ENCODE assay signal across 17 cellular contexts in genomic region chr7:138074540-138074939, GRCh38. TPM values are rescaled to one million over a fixed set of nuclear protein-coding genes. Genes with fewer than 3 reads are reported as not detected.
DNase-seq lines count a peak whose midpoint lies in the region; ATAC-seq, FAIRE-seq and TF ChIP-seq lines count a peak whose summit lies in the region.
"Had no signal": no experiment of that assay in that cellular context is flagged by ENCODE, and none has a peak within 500 bp of the region (broad histone marks: within the 10 kb centered on the region; RNA-seq: fewer than 3 reads in every experiment).

No MANE protein-coding gene starts in this region.

- peak overlapping the region; percentile 99 for H3K27ac ChIP-seq in PC-9
- H3K27ac ChIP-seq in tibial artery, result no peak overlapping the region
- H3K27ac ChIP-seq: GM23248 had no signal

- H3K9me3 ChIP-seq in PC-9 (ENCODE audit: insufficient read depth, low read depth) (peaks cover 18% of the 10 kb centered on the region; the same call in 1 of the 2 replicates), tibial artery (no peaks in the 10 kb centered on the region)

- peak overlapping the region; percentile 63 for H3K4me2 ChIP-seq in PC-9

- H3K4me3 Mint-ChIP-seq in stimulated activated naive B cell treated with anti-CD40 and anti-IgM and Interleukin-4, amounts not matched to agents 10 μg/mL and 1 μg/mL and 100 μg/mL, for 72 hours, result peak overlapping the region in 1 of 2 donors; percentile 30
- no peak overlapping the region for H3K4me3 Mint-ChIP-seq in activated T-helper 1 cell treated with anti-CD3 and anti-CD28 coated beads, Interleukin-12 subunit alpha, Interleukin-12 subunit beta, Interleukin-2, Interleukin-4 antibody, amounts not matched to agents 30 ng/mL and 10 ng/mL and 1 ng/mL, durations not matched to agents 14 hours and 24 hours and 36 hours
- H3K4me3 Mint-ChIP-seq: CD14-positive monocyte; CD8-positive, alpha-beta T cell had no signal

- peaks cover 44% of the 10 kb centered on the region for H3F3A ChIP-seq in PC-9 (ENCODE audit: insufficient read depth, low read depth)

- H4K20me1 ChIP-seq in PC-9 (ENCODE audit: insufficient read depth), result no peaks in the 10 kb centered on the region

- intact Hi-C loops in PC-9 (cut with micrococcal nuclease; ENCODE audit: unreplicated experiment), result loop anchor here (10.0 kb wide), 1 partner anchor 170 kb away; no protein-coding TSS in a partner anchor
- intact Hi-C loops in tibial artery (cut with DNase I; ENCODE audit: low total_unique reads), result no loop called here
- intact Hi-C loops in activated T-helper 1 cell treated with anti-CD3 and anti-CD28 coated beads, Interleukin-12 subunit alpha, Interleukin-12 subunit beta, Interleukin-2, Interleukin-4 antibody, amounts not matched to agents 30 ng/mL and 10 ng/mL and 1 ng/mL, durations not matched to agents 14 hours and 24 hours and 36 hours (cut with micrococcal nuclease), result no loop called here

- H3K4me1 ChIP-seq in PC-9 (replicated peaks; ENCODE audit: insufficient read depth) (peaks cover 66% of the 10 kb centered on the region), tibial artery (no peaks in the 10 kb centered on the region)

- H3K27me3 ChIP-seq in PC-9 (ENCODE audit: insufficient read depth, low read depth) (no peaks in the 10 kb centered on the region), tibial artery (no peaks in the 10 kb centered on the region)

- peaks cover 10 to 16% of the 10 kb centered on the region in 2 donors for H3K36me3 Mint-ChIP-seq in stimulated activated naive B cell treated with anti-CD40 and anti-IgM and Interleukin-4, amounts not matched to agents 10 μg/mL and 1 μg/mL and 100 μg/mL, for 72 hours
- no peaks in the 10 kb centered on the region for H3K36me3 Mint-ChIP-seq in activated T-helper 1 cell treated with anti-CD3 and anti-CD28 coated beads, Interleukin-12 subunit alpha, Interleukin-12 subunit beta, Interleukin-2, Interleukin-4 antibody, amounts not matched to agents 30 ng/mL and 10 ng/mL and 1 ng/mL, durations not matched to agents 14 hours and 24 hours and 36 hours (ENCODE audit: low read depth)
- H3K36me3 Mint-ChIP-seq: CD14-positive monocyte; CD8-positive, alpha-beta T cell had no signal

- CTCF ChIA-PET in PC-9 (lab: Charles Lee), result no interaction called here

- POLR2A ChIA-PET in PC-9 (lab: Charles Lee; ENCODE audit: unreplicated experiment), result no interaction called here

- TF ChIP-seq POLR2A in GM12892 (IDR thresholded peaks at IDR 0.05; ENCODE audit: low read depth, low read length), result no peak

- BruUV-seq in PC-9 (replicated peaks; lab: Mats Ljungman, UMichigan), result no TSS peak

- no peak overlapping the region for H2AFZ ChIP-seq in PC-9
- H2AFZ ChIP-seq: GM23248 had no signal

- peak; percentile 30 for FAIRE-seq in GM12892 (lab: Jason Lieb, UNC)
- FAIRE-seq: A204.1, H54 had no signal

- peaks cover 30 to 46% of the 10 kb centered on the region in 2 donors for H3K4me1 Mint-ChIP-seq in stimulated activated naive B cell treated with anti-CD40 and anti-IgM and Interleukin-4, amounts not matched to agents 10 μg/mL and 1 μg/mL and 100 μg/mL, for 72 hours
- H3K4me1 Mint-ChIP-seq in activated T-helper 1 cell treated with anti-CD3 and anti-CD28 coated beads, Interleukin-12 subunit alpha, Interleukin-12 subunit beta, Interleukin-2, Interleukin-4 antibody, amounts not matched to agents 30 ng/mL and 10 ng/mL and 1 ng/mL, durations not matched to agents 14 hours and 24 hours and 36 hours (ENCODE audit: low read depth), result no peaks in the 10 kb centered on the region
- H3K4me1 Mint-ChIP-seq: CD14-positive monocyte had no signal

- H3K9me3 Mint-ChIP-seq in stimulated activated naive B cell treated with anti-CD40 and anti-IgM and Interleukin-4, amounts not matched to agents 10 μg/mL and 1 μg/mL and 100 μg/mL, for 72 hours, result peaks cover 19 to 20% of the 10 kb centered on the region in 2 donors
- H3K9me3 Mint-ChIP-seq in activated T-helper 1 cell treated with anti-CD3 and anti-CD28 coated beads, Interleukin-12 subunit alpha, Interleukin-12 subunit beta, Interleukin-2, Interleukin-4 antibody, amounts not matched to agents 30 ng/mL and 10 ng/mL and 1 ng/mL, durations not matched to agents 14 hours and 24 hours and 36 hours, result no peaks in the 10 kb centered on the region

- H3K9me2 ChIP-seq in PC-9 (ENCODE audit: insufficient read depth), result no peaks in the 10 kb centered on the region

- H3K27ac Mint-ChIP-seq in stimulated activated naive B cell treated with anti-CD40 and anti-IgM and Interleukin-4, amounts not matched to agents 10 μg/mL and 1 μg/mL and 100 μg/mL, for 72 hours, result peak overlapping the region; percentile 34
- no peak overlapping the region for H3K27ac Mint-ChIP-seq in activated T-helper 1 cell treated with anti-CD3 and anti-CD28 coated beads, Interleukin-12 subunit alpha, Interleukin-12 subunit beta, Interleukin-2, Interleukin-4 antibody, amounts not matched to agents 30 ng/mL and 10 ng/mL and 1 ng/mL, durations not matched to agents 14 hours and 24 hours and 36 hours
- H3K27ac Mint-ChIP-seq: CD14-positive monocyte; CD8-positive, alpha-beta T cell had no signal

- TF ChIP-seq CTCF in PC-9 (conservative IDR thresholded peaks at IDR 0.05) (no peak), epithelial cell of esophagus (IDR thresholded peaks at IDR 0.05; ENCODE audit: insufficient read depth, low read depth, low read length, missing control alignments) (no peak), tibial artery (IDR thresholded peaks at IDR 0.05) (no peak)

- ATAC-seq in stimulated activated naive B cell treated with anti-CD40 and anti-IgM and Interleukin-4, amounts not matched to agents 10 μg/mL and 1 μg/mL and 100 μg/mL, for 72 hours (replicated peaks), result no peak
- ATAC-seq in GM19452 (IDR thresholded peaks at IDR 0.05; ENCODE audit: unreplicated experiment), result no peak
- ATAC-seq: CD8-positive, alpha-beta T cell had no signal

- no peaks in the 10 kb centered on the region for H3K79me2 ChIP-seq in PC-9 (ENCODE audit: low read depth)

- DNase-seq in GM12892 (ENCODE audit: insufficient read length) (no peak), PC-9 (peak in 1 of 2 experiments; percentile 96), epithelial cell of esophagus (ENCODE audit: low read depth) (peak; percentile 28), tibial artery (no peak)
- DNase-seq in stimulated activated naive B cell treated with anti-CD40 and anti-IgM and Interleukin-4, amounts not matched to agents 10 μg/mL and 1 μg/mL and 100 μg/mL, for 72 hours, result no peak
- DNase-seq in activated T-helper 1 cell treated with anti-CD3 and anti-CD28 coated beads, Interleukin-12 subunit alpha, Interleukin-12 subunit beta, Interleukin-2, Interleukin-4 antibody, amounts not matched to agents 30 ng/mL and 10 ng/mL and 1 ng/mL, durations not matched to agents 14 hours and 24 hours and 36 hours (ENCODE audit: low spot score), result no peak
- DNase-seq: CD8-positive, alpha-beta T cell; COR-L47; DND-41; GDM1; GM23248; IMR-90 had no signal

- H3K27me3 Mint-ChIP-seq in stimulated activated naive B cell treated with anti-CD40 and anti-IgM and Interleukin-4, amounts not matched to agents 10 μg/mL and 1 μg/mL and 100 μg/mL, for 72 hours, result no peaks in the 10 kb centered on the region
- peaks cover 5% of the 10 kb centered on the region for H3K27me3 Mint-ChIP-seq in activated T-helper 1 cell treated with anti-CD3 and anti-CD28 coated beads, Interleukin-12 subunit alpha, Interleukin-12 subunit beta, Interleukin-2, Interleukin-4 antibody, amounts not matched to agents 30 ng/mL and 10 ng/mL and 1 ng/mL, durations not matched to agents 14 hours and 24 hours and 36 hours (ENCODE audit: insufficient read depth)

- H3K36me3 ChIP-seq in PC-9 (ENCODE audit: low read depth), result no peaks in the 10 kb centered on the region
- no peaks in the 10 kb centered on the region for H3K36me3 ChIP-seq in tibial artery

- H3K4me3 ChIP-seq in PC-9 (peak overlapping the region; percentile 2; the same call in 1 of the 2 replicates), epithelial cell of esophagus (ENCODE audit: low read length) (no peak overlapping the region), tibial artery (no peak overlapping the region)
- H3K4me3 ChIP-seq: GM23248 had no signal

RNA-seq across cellular contexts. Expression of gene AKR1D1, which starts 1.7 kb away (rescaled TPM):
- not detected for polyA plus RNA-seq in GM12892 (2012; ENCODE audit: missing spikeins)
- total RNA-seq in PC-9 (2021), result not detected in 2 replicates
- not detected in 2 replicates for total RNA-seq in activated T-helper 1 cell treated with anti-CD3 and anti-CD28 coated beads, Interleukin-12 subunit alpha, Interleukin-12 subunit beta, Interleukin-2, Interleukin-4 antibody, amounts not matched to agents 30 ng/mL and 10 ng/mL and 1 ng/mL, durations not matched to agents 14 hours and 24 hours and 36 hours
- total RNA-seq: CD8-positive, alpha-beta T cell; GM23248; IMR-90 had no signal
- polyA plus RNA-seq: BJ, CD14-positive monocyte, GM23248, IMR-90 had no signal
